In the genomic region with DNA sequence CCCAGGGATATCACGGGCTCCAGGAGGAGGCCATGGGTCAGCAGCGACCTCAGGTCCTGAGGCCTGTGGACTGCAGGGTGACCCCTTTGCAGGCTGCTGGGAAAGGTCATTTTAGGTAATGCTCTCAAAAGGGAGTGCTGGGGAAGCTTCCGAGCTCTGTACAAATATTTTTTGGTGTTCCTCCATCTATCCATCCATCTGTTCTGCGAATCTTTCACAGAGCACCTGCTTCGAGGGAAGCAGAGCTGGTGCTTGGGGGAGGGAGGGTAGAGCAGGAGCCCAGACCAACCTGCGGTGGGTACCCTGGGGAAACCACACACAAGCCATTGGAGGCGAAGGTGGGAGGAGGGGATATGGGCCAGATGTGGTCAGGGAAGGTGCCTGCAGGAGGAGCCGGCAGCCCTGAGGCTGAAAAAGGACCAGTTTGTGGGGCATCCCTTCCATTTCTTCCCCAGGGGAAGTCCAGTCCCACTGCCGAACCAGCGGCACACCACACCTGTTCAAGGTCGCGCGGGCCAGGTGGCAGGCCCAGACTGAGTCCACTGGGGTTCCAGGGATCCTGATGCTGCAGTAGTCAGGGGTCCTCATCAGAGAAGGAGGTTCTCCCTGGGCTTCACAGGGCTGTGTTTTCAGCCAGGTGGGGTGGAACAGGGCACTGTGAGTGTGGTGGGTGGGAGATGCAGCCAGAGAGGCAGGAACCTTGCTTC, we compare ENCODE assay signal across 22 cellular contexts. TPM values are rescaled to one million over a fixed set of nuclear protein-coding genes. Genes with fewer than 3 reads are reported as not detected.
DNase-seq lines count a peak whose midpoint lies in the region; ATAC-seq, FAIRE-seq and TF ChIP-seq lines count a peak whose summit lies in the region.
"Had no signal": no experiment of that assay in that cellular context is flagged by ENCODE, and none has a peak within 500 bp of the region (broad histone marks: within the 10 kb centered on the region; RNA-seq: fewer than 3 reads in every experiment).

No MANE protein-coding gene starts in this region.

- CTCF ChIA-PET in HepG2 (lab: Yijun Ruan, JAX; ENCODE audit: low intra/inter-chr PET ratio, low total read pairs), result no interaction called here

- no peak overlapping the region for H3K27ac ChIP-seq in HepG2 (ENCODE audit: extremely low read length, insufficient read depth, low read length)
- no peak overlapping the region for H3K27ac ChIP-seq in right lobe of liver

- H3K4me2 ChIP-seq in HepG2 (ENCODE audit: low read depth, low read length), result no peak overlapping the region

- H3K27me3 ChIP-seq in HepG2 (ENCODE audit: control insufficient read depth in 1 of 2, insufficient read depth in 2 of 2, low read length in 2 of 2) (no peaks in the 10 kb centered on the region), right lobe of liver (no peaks in the 10 kb centered on the region)

- TF ChIP-seq EP300 in HepG2 (IDR thresholded peaks at IDR 0.05; ENCODE audit: low read depth in 2 of 2, low read length in 2 of 2) (no peak), HepG2 (CRISPR knock-in tag; IDR thresholded peaks at IDR 0.05; ENCODE audit: borderline replicate concordance) (no peak)

- no peaks in the 10 kb centered on the region for H4K20me1 ChIP-seq in HepG2 (ENCODE audit: insufficient read depth, low read length)

- H3K4me3 ChIP-seq in HepG2 (replicated peaks in 1 of 3; ENCODE audit: insufficient read depth in 1 of 3, low read depth in 2 of 3, low read length in 3 of 3) (no peak overlapping the region), right lobe of liver (no peak overlapping the region)
- H3K4me3 ChIP-seq: HAP-1 had no signal

- BruUV-seq in HepG2 (replicated peaks; lab: Mats Ljungman, UMichigan), result no TSS peak

- in situ Hi-C loops in HepG2 (cut with HindIII; ENCODE audit: extremely low pct_ligation_motif_present, low pct_unique_long_range_greater_than_20kb), result no loop called here
- in situ Hi-C loops in G401 (cut with HindIII; ENCODE audit: low sequenced_read_pairs), result no loop called here

- intact Hi-C loops in HepG2 (cut with micrococcal nuclease; ENCODE audit: unreplicated experiment), result no loop called here
- intact Hi-C loops in right lobe of liver (cut with DNase I), result no loop called here

- DNase-seq in HepG2 (ENCODE audit: low spot score) (no peak), right lobe of liver (no peak), G401 (ENCODE audit: low spot score) (peak; percentile 70), cerebellar cortex (ENCODE audit: low spot score) (peak; percentile 67)
- no peak for DNase-seq in stimulated activated naive CD4-positive, alpha-beta T cell treated with Interleukin-2 at 50 U/mL for 16 hours (lab: John Stamatoyannopoulos, UW)
- DNase-seq: CD4-positive, alpha-beta T cell; CD8-positive, alpha-beta memory T cell; DMS 273 treated with DMSO at 0.1 percent for 48 hours; DMS79; EL; GF-D8; GOT3; HFFc6 had no signal

- FAIRE-seq in HepG2 (lab: Jason Lieb, UNC), result no peak
- FAIRE-seq: D721Med, GM12891, GM18507, H54 had no signal

- 85% methylated on average over 7 of the region's 13 CpGs for WGBS in HepG2 (ENCODE audit: low lambda C conversion rate)
- 67% methylated on average over 3 of the region's 13 CpGs for WGBS in right lobe of liver (ENCODE audit: insufficient coverage, low coverage, low lambda C conversion rate, missing lambda C conversion rate)

- no peak overlapping the region for H3K9ac ChIP-seq in HepG2 (ENCODE audit: insufficient read depth, low read depth, low read length)

- peaks cover 31% of the 10 kb centered on the region for H3K79me2 ChIP-seq in HepG2 (ENCODE audit: insufficient read depth, low read length)

- H3K4me1 ChIP-seq in HepG2 (ENCODE audit: insufficient read depth, low read length) (peaks cover 72% of the 10 kb centered on the region), right lobe of liver (peaks cover 0 to 10% (median 0%) of the 10 kb centered on the region in 4 donors)

- H3K9me3 ChIP-seq in HepG2 (ENCODE audit: low read length) (no peaks in the 10 kb centered on the region), right lobe of liver (no peaks in the 10 kb centered on the region)
- H3K9me3 ChIP-seq: HAP-1 had no signal

- POLR2A ChIA-PET in HepG2 (lab: Yijun Ruan, JAX), result no interaction called here

- no peak for ATAC-seq in HepG2
- ATAC-seq in right lobe of liver, result no peak
- no peak for ATAC-seq in GM18861 (IDR thresholded peaks at IDR 0.05; ENCODE audit: unreplicated experiment)

- no peak for TF ChIP-seq CTCF in HepG2 (CRISPR knock-in tag; IDR thresholded peaks at IDR 0.05)
- TF ChIP-seq CTCF in right lobe of liver (IDR thresholded peaks at IDR 0.05), result no peak

- TF ChIP-seq POLR2A in HepG2 (IDR thresholded peaks at IDR 0.05; ENCODE audit: insufficient read depth in 1 of 2, low read depth in 2 of 2, low read length in 2 of 2) (no peak), right lobe of liver (IDR thresholded peaks at IDR 0.05) (no peak)

- H3K36me3 ChIP-seq in HepG2 (replicated peaks in 1 of 2; ENCODE audit: control insufficient read depth in 1 of 2, insufficient read depth in 2 of 2, low read length in 2 of 2) (no peaks in the 10 kb centered on the region; a peak in 1 of 5 replicates), right lobe of liver (no peaks in the 10 kb centered on the region)
- H3K36me3 ChIP-seq: HAP-1 had no signal

- no peak for TF ChIP-seq RAD21 in HepG2 (CRISPR knock-in tag; IDR thresholded peaks at IDR 0.05)

- no peak overlapping the region for H2AFZ ChIP-seq in HepG2 (ENCODE audit: low read length)

TF ChIP-seq in HepG2, 621 proteins besides CTCF, POLR2A, EP300 and RAD21:
- TF ChIP-seq ZNF780A (CRISPR knock-in tag; IDR thresholded peaks at IDR 0.05) (no peak), AGO2 (optimal IDR thresholded peaks at IDR 0.05; ENCODE audit: low read depth, low read length) (peak; percentile 25)

RNA-seq across cellular contexts. Expression of gene GNAZ, which starts 13.1 kb away (rescaled TPM):
- total RNA-seq in HepG2 (2016; rRNA removed; fragmentation: Illumina TruSeq; extraction: Trizol) (22.3 and 22.8 TPM in 2 replicates), right lobe of liver (1 to 10 TPM in 2 of 6 experiments, under 1 TPM in 4; 0.15 to 1.5 (median 0.53) TPM)
- 16.3 and 16.9 TPM in 2 replicates for total RNA-seq in HepG2 (2016; cell fraction: cytosol; rRNA removed; fragmentation: Illumina TruSeq; extraction: Trizol; ENCODE audit: low read depth)
- 19.4 and 21.2 TPM in 2 replicates for total RNA-seq in HepG2 (2016; cell fraction: insoluble cytoplasmic fraction; rRNA removed; fragmentation: Illumina TruSeq; extraction: Trizol)
- total RNA-seq in HepG2 (2016; cell fraction: membrane; rRNA removed; fragmentation: Illumina TruSeq; extraction: Trizol), result 39.6 and 41.4 TPM in 2 replicates
- total RNA-seq in HepG2 (2016; cell fraction: nucleus; rRNA removed; fragmentation: Illumina TruSeq; extraction: Trizol), result 11.5 and 12.9 TPM in 2 replicates
- 11.4 and 16.2 TPM in 2 replicates for polyA plus RNA-seq in HepG2 (2011; rRNA removed)
- 16.1 and 16.8 TPM in 2 replicates for polyA plus RNA-seq in HepG2 (2011; cell fraction: cytosol; rRNA removed)
- 10.1 and 15.9 TPM in 2 replicates for polyA plus RNA-seq in HepG2 (2011; cell fraction: nucleus; rRNA removed)
- polyA plus RNA-seq in HepG2 (2012), result 10.4 and 16.9 TPM in 2 replicates
- polyA plus RNA-seq in HepG2 (2016; cell fraction: cytosol; fragmentation: Illumina TruSeq; extraction: Trizol; ENCODE audit: low read depth), result 10.5 and 11.3 TPM in 2 replicates
- 20.3 and 22.4 TPM in 2 replicates for polyA plus RNA-seq in HepG2 (2016; cell fraction: insoluble cytoplasmic fraction; fragmentation: Illumina TruSeq; extraction: Trizol; ENCODE audit: low read depth)
- 27.3 and 30.4 TPM in 2 replicates for polyA plus RNA-seq in HepG2 (2016; cell fraction: membrane; fragmentation: Illumina TruSeq; extraction: Trizol; ENCODE audit: low read depth)
- 19.7 and 20.5 TPM in 2 replicates for polyA plus RNA-seq in HepG2 (2016; cell fraction: nucleus; fragmentation: Illumina TruSeq; extraction: Trizol; ENCODE audit: insufficient read depth, low read depth)
- 9.8 and 19.7 TPM in 2 replicates for polyA minus RNA-seq in HepG2 (2011; rRNA and poly(A)+ RNA removed; ENCODE audit: low replicate concordance)
- polyA minus RNA-seq in HepG2 (2011; cell fraction: cytosol; rRNA and poly(A)+ RNA removed), result 10.9 and 12.2 TPM in 2 replicates
- 5.7 and 8.5 TPM in 2 replicates for polyA minus RNA-seq in HepG2 (2011; cell fraction: nucleus; rRNA and poly(A)+ RNA removed)
- 13.0 and 17.2 TPM in 2 replicates for total RNA-seq in G401 (2014; rRNA removed; shearing (Covaris generic))

RNA-seq across cellular contexts. Expression of gene RSPH14, which starts 58.3 kb away (rescaled TPM):
- 1.1 and 1.3 TPM in 2 replicates for total RNA-seq in HepG2 (2016; rRNA removed; fragmentation: Illumina TruSeq; extraction: Trizol)
- 0.35 and 0.71 TPM in 2 replicates for total RNA-seq in HepG2 (2016; cell fraction: cytosol; rRNA removed; fragmentation: Illumina TruSeq; extraction: Trizol; ENCODE audit: low read depth)
- 0.67 and 1.0 TPM in 2 replicates for total RNA-seq in HepG2 (2016; cell fraction: insoluble cytoplasmic fraction; rRNA removed; fragmentation: Illumina TruSeq; extraction: Trizol)
- total RNA-seq in HepG2 (2016; cell fraction: membrane; rRNA removed; fragmentation: Illumina TruSeq; extraction: Trizol), result 0.40 and 1.1 TPM in 2 replicates
- 0.94 TPM in 1 of 2 replicates, not detected in the other for total RNA-seq in HepG2 (2016; cell fraction: nucleus; rRNA removed; fragmentation: Illumina TruSeq; extraction: Trizol)
- 0.86 and 1.2 TPM in 2 replicates for polyA plus RNA-seq in HepG2 (2011; rRNA removed)
- 0.55 and 0.93 TPM in 2 replicates for polyA plus RNA-seq in HepG2 (2011; cell fraction: cytosol; rRNA removed)
- 0.48 and 0.50 TPM in 2 replicates for polyA plus RNA-seq in HepG2 (2011; cell fraction: nucleus; rRNA removed)
- polyA plus RNA-seq in HepG2 (2012), result 0.58 and 2.0 TPM in 2 replicates
- polyA plus RNA-seq in HepG2 (2016; cell fraction: cytosol; fragmentation: Illumina TruSeq; extraction: Trizol; ENCODE audit: low read depth), result 0.60 and 0.71 TPM in 2 replicates
- 0.40 and 1.1 TPM in 2 replicates for polyA plus RNA-seq in HepG2 (2016; cell fraction: insoluble cytoplasmic fraction; fragmentation: Illumina TruSeq; extraction: Trizol; ENCODE audit: low read depth)
- 0.47 and 2.4 TPM in 2 replicates for polyA plus RNA-seq in HepG2 (2016; cell fraction: membrane; fragmentation: Illumina TruSeq; extraction: Trizol; ENCODE audit: low read depth)
- 1.6 and 2.0 TPM in 2 replicates for polyA plus RNA-seq in HepG2 (2016; cell fraction: nucleus; fragmentation: Illumina TruSeq; extraction: Trizol; ENCODE audit: insufficient read depth, low read depth)
- 1.4 TPM in 1 of 2 replicates, not detected in the other for polyA minus RNA-seq in HepG2 (2011; rRNA and poly(A)+ RNA removed; ENCODE audit: low replicate concordance)
- polyA minus RNA-seq in HepG2 (2011; cell fraction: cytosol; rRNA and poly(A)+ RNA removed), result not detected in 2 replicates
- 1.0 and 1.4 TPM in 2 replicates for polyA minus RNA-seq in HepG2 (2011; cell fraction: nucleus; rRNA and poly(A)+ RNA removed)
- not detected for total RNA-seq in right lobe of liver
- total RNA-seq in G401 (2014; rRNA removed; shearing (Covaris generic)), result 1.7 TPM in 1 of 2 replicates, not detected in the other
- total RNA-seq: A172; A673; CD8-positive, alpha-beta memory T cell; HFFc6 had no signal
- polyA plus RNA-seq: CD14-positive monocyte had no signal

Comparison
In these comparisons a context has a peak if more than half of its experiments do, and no peak if none do; other contexts are left out.
1. DNase-seq: peak in G401 (single experiment) and cerebellar cortex (single experiment); none in HepG2 (single experiment), right lobe of liver (0 of 3) and stimulated activated naive CD4-positive, alpha-beta T cell treated with Interleukin-2 at 50 U/mL for 16 hours (single experiment).